Comparison of ENCODE assay signal across 28 cellular contexts in genomic region chr2:24724111-24724775, GRCh38.
DNase-seq lines count a peak whose midpoint lies in the region; ATAC-seq, FAIRE-seq and TF ChIP-seq lines count a peak whose summit lies in the region.
"Had no signal": no experiment of that assay in that cellular context is flagged by ENCODE, and none has a peak within 500 bp of the region (broad histone marks: within the 10 kb centered on the region; RNA-seq: fewer than 3 reads in every experiment).

No MANE protein-coding gene starts in this region.

- H3K27ac ChIP-seq in GM23248 (no peak overlapping the region), SK-N-SH (ENCODE audit: low read depth in 2 of 2, low read length in 1 of 2) (no peak overlapping the region)
- H3K27ac ChIP-seq: esophagus squamous epithelium, ovary, upper lobe of left lung had no signal

- no peak for ATAC-seq in GM18867 (IDR thresholded peaks at IDR 0.05; ENCODE audit: unreplicated experiment)
- ATAC-seq: activated T-helper 17 cell treated with anti-CD3 and anti-CD28 coated beads, Interleukin-2, amount 50 U/mL, for 72 hours; K562; left ventricle myocardium superior; naive thymus-derived CD8-positive, alpha-beta T cell had no signal

- in situ Hi-C loops in GM23248 (cut with MboI), result no loop called here

- CTCF ChIA-PET in SK-N-SH (lab: Yijun Ruan, JAX), result interaction anchor here (1.1 to 1.6 kb wide), 3 partner anchors 38 to 314 kb away, joined by 3 to 4 read pairs (median 3); partner anchors contain the start of genes CENPO and PTRHD1

- H2AFZ ChIP-seq in GM23248, result no peak overlapping the region
- no peak overlapping the region for H2AFZ ChIP-seq in SK-N-SH (ENCODE audit: low read depth)

- H3K79me2 ChIP-seq in GM23248 (ENCODE audit: insufficient read depth), result no peaks in the 10 kb centered on the region
- H3K79me2 ChIP-seq in SK-N-SH (ENCODE audit: insufficient read depth), result no peaks in the 10 kb centered on the region

- TF ChIP-seq EP300 in SK-N-SH (IDR thresholded peaks at IDR 0.05; ENCODE audit: borderline replicate concordance in 1 of 2, low read depth in 1 of 2, low read length in 1 of 2), result no peak

- TF ChIP-seq RAD21 in SK-N-SH (IDR thresholded peaks at IDR 0.05; ENCODE audit: low read length), result no peak

- H3K4me1 ChIP-seq in GM23248 (ENCODE audit: insufficient read depth) (peaks cover 19% of the 10 kb centered on the region), adipocyte (ENCODE audit: control insufficient read depth, insufficient read depth, low read length) (peaks cover 31% of the 10 kb centered on the region), SK-N-SH (ENCODE audit: control insufficient read depth in 1 of 2, insufficient read depth in 2 of 2, low read depth in 1 of 2, low read length in 1 of 2) (peaks cover 10 to 19% of the 10 kb centered on the region in 2 experiments; a peak in 3 of 4 replicates)
- H3K4me1 ChIP-seq: HAP-1 had no signal

- DNase-seq in GM23248, result peak; percentile 45
- peak; percentile 67 for DNase-seq in adipocyte (ENCODE audit: low read depth)
- DNase-seq in frontal cortex (ENCODE audit: low spot score in 2 of 2), result no peak
- no peak for DNase-seq in NCI-H1092 treated with DMSO at 0.1 percent for 48 hours (lab: John Stamatoyannopoulos, UW)
- no peak for DNase-seq in SK-N-SH
- no peak for DNase-seq in RKO (ENCODE audit: low spot score)
- DNase-seq: activated CD4-positive, alpha-beta memory T cell treated with anti-CD3 and anti-CD28 coated beads for 36 hours; activated CD4-positive, CD25-positive, alpha-beta regulatory T cell treated with anti-CD3 and anti-CD28 coated beads, Interleukin-2, amount 50 U/mL, for 72 hours; activated CD8-positive, alpha-beta memory T cell treated with anti-CD3 and anti-CD28 coated beads, Interleukin-2, amount 50 U/mL, for 4 hours; Calu3; cortex of kidney; endodermal cell; esophagus squamous epithelium; left ventricle myocardium superior; MG63; naive thymus-derived CD8-positive, alpha-beta T cell; NCI-H2029 treated with DMSO at 0.1 percent for 48 hours; NCI-H2227 treated with DMSO at 0.1 percent for 48 hours; ovary; retina; stimulated activated CD4-positive, alpha-beta T cell treated with anti-CD3 and anti-CD28 coated beads, Interleukin-2, amount 100 ng/mL, for 48 hours; substantia nigra; upper lobe of left lung had no signal

- 9 to 11% methylated on average over 4 of the region's 4 CpGs for WGBS in GM23248 (ENCODE audit: low coverage in 1 of 2, low lambda C conversion rate in 2 of 2, missing lambda C conversion rate in 2 of 2), 2 experiments
- WGBS in SK-N-SH (ENCODE audit: low lambda C conversion rate), result 93% methylated on average over 4 of the region's 4 CpGs

- H4K20me1 ChIP-seq in GM23248 (ENCODE audit: insufficient read depth) (no peaks in the 10 kb centered on the region), SK-N-SH (ENCODE audit: insufficient read depth) (no peaks in the 10 kb centered on the region)

- no peak overlapping the region for H3K4me3 ChIP-seq in GM23248
- H3K4me3 ChIP-seq in adipocyte (ENCODE audit: low read length), result peak overlapping the region; percentile 40
- no peak overlapping the region for H3K4me3 ChIP-seq in SK-N-SH (ENCODE audit: low read depth in 2 of 2, low read length in 1 of 2)
- H3K4me3 ChIP-seq: esophagus squamous epithelium, HAP-1, K562, MG63, ovary, upper lobe of left lung had no signal

- POLR2A ChIA-PET in SK-N-SH (lab: Yijun Ruan, JAX), result no interaction called here

- TF ChIP-seq CTCF in SK-N-SH (IDR thresholded peaks at IDR 0.05), result no peak

- H3K9me2 ChIP-seq in GM23248 (ENCODE audit: insufficient read depth) (no peaks in the 10 kb centered on the region), SK-N-SH (no peaks in the 10 kb centered on the region)

- H3K4me2 ChIP-seq in GM23248 (ENCODE audit: unreplicated experiment), result peak overlapping the region; percentile 12
- H3K4me2 ChIP-seq in SK-N-SH, result no peak overlapping the region

- FAIRE-seq in frontal cortex (lab: Jason Lieb, UNC), result peak; percentile 78
- FAIRE-seq: HTR-8/SVneo, K562 had no signal

- H3F3A ChIP-seq in GM23248 (ENCODE audit: insufficient read depth), result peaks cover 9% of the 10 kb centered on the region; the same call in 1 of the 2 replicates
- peaks cover 18% of the 10 kb centered on the region for H3F3A ChIP-seq in SK-N-SH (replicated peaks; ENCODE audit: insufficient read depth)

- H3K9me3 ChIP-seq in GM23248 (ENCODE audit: low read depth) (no peaks in the 10 kb centered on the region), adipocyte (ENCODE audit: control insufficient read depth, low read length) (no peaks in the 10 kb centered on the region), SK-N-SH (no peaks in the 10 kb centered on the region)
- H3K9me3 ChIP-seq: esophagus squamous epithelium, HAP-1, MG63, ovary, upper lobe of left lung had no signal

- H3K36me3 ChIP-seq in GM23248 (ENCODE audit: low read depth) (peaks cover 5% of the 10 kb centered on the region; the same call in 1 of the 2 replicates), adipocyte (ENCODE audit: control insufficient read depth, insufficient read depth, low read length, severe bottlenecking) (peaks cover 24% of the 10 kb centered on the region), SK-N-SH (replicated peaks in 1 of 2; ENCODE audit: control insufficient read depth in 1 of 2, insufficient read depth in 2 of 2, low read length in 1 of 2) (peaks cover 21% of the 10 kb centered on the region in 2 experiments)
- H3K36me3 ChIP-seq: HAP-1, MG63, ovary had no signal

- H3K9ac ChIP-seq in GM23248 (no peak overlapping the region), adipocyte (ENCODE audit: low read length) (no peak overlapping the region), SK-N-SH (no peak overlapping the region)

- H3K27me3 ChIP-seq in GM23248 (replicated peaks; ENCODE audit: insufficient read depth) (no peaks in the 10 kb centered on the region), adipocyte (replicated peaks; ENCODE audit: control insufficient read depth, insufficient read depth, low read length) (no peaks in the 10 kb centered on the region), SK-N-SH (ENCODE audit: insufficient read depth) (no peaks in the 10 kb centered on the region)
- H3K27me3 ChIP-seq: esophagus squamous epithelium, MG63, ovary, upper lobe of left lung had no signal

TF ChIP-seq in SK-N-SH, 30 proteins besides CTCF, POLR2A, EP300 and RAD21:
- no peak for TF ChIP-seq YY1 (IDR thresholded peaks at IDR 0.05; ENCODE audit: low read depth)
- TF ChIP-seq RFX5 (IDR thresholded peaks at IDR 0.05; ENCODE audit: low read length), result no peak
- no peak for TF ChIP-seq JUND (IDR thresholded peaks at IDR 0.05)
- no peak for TF ChIP-seq IRF3 (IDR thresholded peaks at IDR 0.05; ENCODE audit: low read depth, low read length)
- TF ChIP-seq MEF2A (IDR thresholded peaks at IDR 0.05; ENCODE audit: borderline replicate concordance, low read depth), result no peak
- TF ChIP-seq MAX (IDR thresholded peaks at IDR 0.05; ENCODE audit: low read depth), result no peak
- no peak for TF ChIP-seq TAF1 (IDR thresholded peaks at IDR 0.05; ENCODE audit: borderline replicate concordance, low read depth, low read length)
- no peak for TF ChIP-seq REST (IDR thresholded peaks at IDR 0.05; ENCODE audit: low read depth, low read length)
- no peak for TF ChIP-seq RXRA (IDR thresholded peaks at IDR 0.05; ENCODE audit: borderline replicate concordance, low read depth)

Comparison
In these comparisons a context has a peak if more than half of its experiments do, and no peak if none do; other contexts are left out.
1. DNase-seq: peak in GM23248 (single experiment) and adipocyte (single experiment); none in frontal cortex (0 of 2), NCI-H1092 treated with DMSO at 0.1 percent for 48 hours (single experiment), SK-N-SH (single experiment) and RKO (single experiment).